Comparison of ENCODE assay signal across 1 cellular context in genomic region chr22:50247748-50248147, GRCh38.
TF ChIP-seq lines count a peak whose summit lies in the region.

No MANE protein-coding gene starts in this region.

TF ChIP-seq in IMR-90, 13 proteins besides CTCF, POLR2A, EP300 and RAD21 (continued from another document):
- TF ChIP-seq USF2 (IDR thresholded peaks at IDR 0.05; ENCODE audit: low read depth, low read length): no peak
- no peak for TF ChIP-seq MAFK (IDR thresholded peaks at IDR 0.05; ENCODE audit: low read depth, low read length)
- no peak for TF ChIP-seq RCOR1 (IDR thresholded peaks at IDR 0.05; ENCODE audit: insufficient replicate concordance, low read length)
- TF ChIP-seq CEBPB (IDR thresholded peaks at IDR 0.05; ENCODE audit: low read depth, low read length): no peak
TF ChIP-seq in IMR-90: peak in this region for 0.
